17 cellular contexts compared by ENCODE assay signal in the genomic region with DNA sequence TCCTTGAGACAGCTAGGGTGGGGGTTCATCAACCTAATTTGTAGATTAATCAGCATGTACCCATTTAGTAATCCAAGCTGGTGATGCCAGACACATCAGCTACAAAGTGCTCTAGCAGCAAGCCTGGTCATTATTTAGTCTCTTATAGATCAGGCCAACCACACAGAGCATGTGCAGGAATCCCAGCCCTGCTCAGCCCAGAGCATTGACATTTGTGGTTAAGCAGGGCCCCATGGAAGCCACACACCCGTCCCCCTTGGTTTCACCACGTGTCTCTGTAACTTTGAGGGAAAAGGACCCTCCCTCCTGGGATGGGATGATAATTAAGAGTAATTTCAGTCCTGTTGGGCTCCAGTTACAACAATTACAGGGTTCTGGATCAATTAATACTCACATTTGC.
A peak's percentile ranks its signal among the peaks of the same experiment; 100 is the strongest.
DNase-seq lines count a peak whose midpoint lies in the region; ATAC-seq, FAIRE-seq and TF ChIP-seq lines count a peak whose summit lies in the region.
"Had no signal": no experiment of that assay in that cellular context is flagged by ENCODE, and none has a peak within 500 bp of the region (broad histone marks: within the 10 kb centered on the region; RNA-seq: fewer than 3 reads in every experiment).

No MANE protein-coding gene starts in this region.

- intact Hi-C loops in stomach (cut with DNase I; ENCODE audit: low total_unique reads), result no loop called here

- no peak overlapping the region for H3K27ac Mint-ChIP-seq in activated CD8-positive, alpha-beta memory T cell treated with anti-CD3 and anti-CD28 coated beads, Interleukin-2, amount 10 ng/mL, durations not matched to agents 7 days and 5 days
- peak overlapping the region; percentile 26 for H3K27ac Mint-ChIP-seq in astrocyte (ENCODE audit: unreplicated experiment)
- no peak overlapping the region for H3K27ac Mint-ChIP-seq in progenitor cell of endocrine pancreas
- H3K27ac Mint-ChIP-seq: CD14-positive monocyte; CD4-positive, alpha-beta memory T cell had no signal

- no peak overlapping the region for H3K9ac ChIP-seq in astrocyte (ENCODE audit: low read length)
- H3K9ac ChIP-seq: BLaER1, GM23248 had no signal

- no peak for TF ChIP-seq POLR2A in stomach (IDR thresholded peaks at IDR 0.05)

- peak; percentile 19 for DNase-seq in activated CD8-positive, alpha-beta memory T cell treated with anti-CD3 and anti-CD28 coated beads, Interleukin-2, amount 10 ng/mL, durations not matched to agents 7 days and 5 days
- no peak for DNase-seq in activated CD8-positive, alpha-beta memory T cell treated with anti-CD3 and anti-CD28 coated beads, Interleukin-2, amount 50 U/mL, for 4 hours
- DNase-seq in astrocyte (ENCODE audit: low read depth) (no peak), progenitor cell of endocrine pancreas (ENCODE audit: low spot score, unreplicated experiment) (peak; percentile 0), stomach (no peak), hepatocyte (ENCODE audit: low spot score) (no peak), frontal cortex (ENCODE audit: low spot score in 2 of 2) (no peak)
- DNase-seq: 8988T; CD4-positive, alpha-beta memory T cell; DMS79 treated with DMSO at 0.1 percent for 48 hours; EL; GM23248 had no signal

- H3K9me3 ChIP-seq in astrocyte (ENCODE audit: insufficient read depth, low read depth, low read length) (no peaks in the 10 kb centered on the region), stomach (no peaks in the 10 kb centered on the region), hepatocyte (ENCODE audit: low read depth) (no peaks in the 10 kb centered on the region)
- H3K9me3 ChIP-seq: BLaER1, HAP-1 had no signal

- H3K4me3 Mint-ChIP-seq in activated CD8-positive, alpha-beta memory T cell treated with anti-CD3 and anti-CD28 coated beads, Interleukin-2, amount 10 ng/mL, durations not matched to agents 7 days and 5 days, result no peak overlapping the region
- H3K4me3 Mint-ChIP-seq in astrocyte (ENCODE audit: unreplicated experiment) (no peak overlapping the region), progenitor cell of endocrine pancreas (ENCODE audit: low read depth) (no peak overlapping the region)
- H3K4me3 Mint-ChIP-seq: CD14-positive monocyte; CD4-positive, alpha-beta memory T cell had no signal

- H3K9me3 Mint-ChIP-seq in activated CD8-positive, alpha-beta memory T cell treated with anti-CD3 and anti-CD28 coated beads, Interleukin-2, amount 10 ng/mL, durations not matched to agents 7 days and 5 days (ENCODE audit: low read depth), result no peaks in the 10 kb centered on the region
- H3K9me3 Mint-ChIP-seq in astrocyte (ENCODE audit: unreplicated experiment) (peaks cover 4% of the 10 kb centered on the region), progenitor cell of endocrine pancreas (ENCODE audit: low read depth) (no peaks in the 10 kb centered on the region)
- H3K9me3 Mint-ChIP-seq: CD4-positive, alpha-beta memory T cell had no signal

- no peaks in the 10 kb centered on the region for H3K36me3 Mint-ChIP-seq in activated CD8-positive, alpha-beta memory T cell treated with anti-CD3 and anti-CD28 coated beads, Interleukin-2, amount 10 ng/mL, durations not matched to agents 7 days and 5 days
- no peaks in the 10 kb centered on the region for H3K36me3 Mint-ChIP-seq in astrocyte (ENCODE audit: low read depth, unreplicated experiment)
- H3K36me3 Mint-ChIP-seq in progenitor cell of endocrine pancreas (ENCODE audit: insufficient read depth), result no peaks in the 10 kb centered on the region
- H3K36me3 Mint-ChIP-seq: CD14-positive monocyte; CD4-positive, alpha-beta memory T cell had no signal

- WGBS in stomach, 5 donors, result 4 to 29% (median 27%) methylated on average over 2 of the region's 2 CpGs
- WGBS in hepatocyte (ENCODE audit: low lambda C conversion rate, missing lambda C conversion rate), result 40% methylated on average over 2 of the region's 2 CpGs

- peaks cover 11% of the 10 kb centered on the region for H3K27me3 Mint-ChIP-seq in activated CD8-positive, alpha-beta memory T cell treated with anti-CD3 and anti-CD28 coated beads, Interleukin-2, amount 10 ng/mL, durations not matched to agents 7 days and 5 days
- H3K27me3 Mint-ChIP-seq in astrocyte (ENCODE audit: low read depth, unreplicated experiment) (peaks cover 51% of the 10 kb centered on the region), progenitor cell of endocrine pancreas (peaks cover 38% of the 10 kb centered on the region)

- H4K20me1 ChIP-seq in astrocyte (ENCODE audit: insufficient read depth, low read length), result no peaks in the 10 kb centered on the region
- H4K20me1 ChIP-seq in hepatocyte (ENCODE audit: insufficient read depth, poor library complexity, severe bottlenecking), result no peaks in the 10 kb centered on the region
- H4K20me1 ChIP-seq: BLaER1 had no signal

- no peak for ATAC-seq in activated CD8-positive, alpha-beta memory T cell treated with anti-CD3 and anti-CD28 coated beads, Interleukin-2, amount 10 ng/mL, durations not matched to agents 7 days and 5 days
- ATAC-seq: GM12878 had no signal

- no peak for TF ChIP-seq EP300 in stomach (IDR thresholded peaks at IDR 0.05)

- no peaks in the 10 kb centered on the region for H3K27me3 ChIP-seq in astrocyte (ENCODE audit: insufficient read depth, low read length)
- H3K27me3 ChIP-seq in stomach, result peaks cover 0 to 44% (median 4%) of the 10 kb centered on the region in 3 donors
- no peaks in the 10 kb centered on the region for H3K27me3 ChIP-seq in hepatocyte
- H3K27me3 ChIP-seq: BLaER1 had no signal

- H2AFZ ChIP-seq in astrocyte (ENCODE audit: low read depth, low read length), result no peak overlapping the region
- H2AFZ ChIP-seq in hepatocyte, result no peak overlapping the region
- H2AFZ ChIP-seq: GM23248 had no signal

- no peaks in the 10 kb centered on the region for H3K4me1 Mint-ChIP-seq in activated CD8-positive, alpha-beta memory T cell treated with anti-CD3 and anti-CD28 coated beads, Interleukin-2, amount 10 ng/mL, durations not matched to agents 7 days and 5 days
- H3K4me1 Mint-ChIP-seq in astrocyte (ENCODE audit: low read depth, unreplicated experiment) (peaks cover 25% of the 10 kb centered on the region), progenitor cell of endocrine pancreas (ENCODE audit: low read depth) (peaks cover 18% of the 10 kb centered on the region)
- H3K4me1 Mint-ChIP-seq: CD4-positive, alpha-beta memory T cell had no signal

- H3K4me1 ChIP-seq in astrocyte (ENCODE audit: insufficient read depth, low read length) (no peaks in the 10 kb centered on the region), stomach (no peaks in the 10 kb centered on the region), hepatocyte (ENCODE audit: insufficient read depth) (no peaks in the 10 kb centered on the region)
- H3K4me1 ChIP-seq: HAP-1 had no signal

- no peak overlapping the region for H3K4me3 ChIP-seq in astrocyte (ENCODE audit: insufficient read depth, low read depth, low read length)
- H3K4me3 ChIP-seq in stomach, result no peak overlapping the region
- H3K4me3 ChIP-seq in hepatocyte, result no peak overlapping the region
- H3K4me3 ChIP-seq: BLaER1, GM12878, GM23248, HAP-1 had no signal

- no peaks in the 10 kb centered on the region for H3K9me2 ChIP-seq in hepatocyte (replicated peaks; ENCODE audit: insufficient read depth)

- H3K79me2 ChIP-seq in astrocyte (ENCODE audit: insufficient read depth, low read length), result no peaks in the 10 kb centered on the region
- H3K79me2 ChIP-seq in hepatocyte, result no peaks in the 10 kb centered on the region

- H3K36me3 ChIP-seq in astrocyte (ENCODE audit: insufficient read depth, low read length) (no peaks in the 10 kb centered on the region), stomach (no peaks in the 10 kb centered on the region), hepatocyte (replicated peaks; ENCODE audit: insufficient read depth, low read depth) (no peaks in the 10 kb centered on the region)
- H3K36me3 ChIP-seq: BLaER1, HAP-1 had no signal

- no peak for TF ChIP-seq CTCF in astrocyte (IDR thresholded peaks at IDR 0.05; ENCODE audit: insufficient read depth, low read depth, low read length)
- no peak for TF ChIP-seq CTCF in progenitor cell of endocrine pancreas (IDR thresholded peaks at IDR 0.05; ENCODE audit: unreplicated experiment)
- TF ChIP-seq CTCF in stomach (IDR thresholded peaks at IDR 0.05), result no peak
- TF ChIP-seq CTCF in hepatocyte (IDR thresholded peaks at IDR 0.05; ENCODE audit: poor library complexity), result no peak

- H3K4me2 ChIP-seq in astrocyte (ENCODE audit: low read length), result no peak overlapping the region
- no peak overlapping the region for H3K4me2 ChIP-seq in hepatocyte
- H3K4me2 ChIP-seq: BLaER1 had no signal

- no peak overlapping the region for H3K27ac ChIP-seq in astrocyte (ENCODE audit: low read depth, low read length)
- no peak overlapping the region for H3K27ac ChIP-seq in stomach
- H3K27ac ChIP-seq in hepatocyte, result no peak overlapping the region
- H3K27ac ChIP-seq: BLaER1, GM23248 had no signal

- FAIRE-seq in astrocyte (lab: Jason Lieb, UNC) (no peak), frontal cortex (lab: Jason Lieb, UNC) (no peak)
- FAIRE-seq: GM12878, GM18507 had no signal

- CTCF ChIA-PET in activated CD8-positive, alpha-beta memory T cell treated with anti-CD3 and anti-CD28 coated beads, Interleukin-2, amount 10 ng/mL, durations not matched to agents 7 days and 5 days (lab: Charles Lee), result no interaction called here

Comparison
In these comparisons a context has a peak if more than half of its experiments do, and no peak if none do; other contexts are left out.
1. DNase-seq: peak in activated CD8-positive, alpha-beta memory T cell treated with anti-CD3 and anti-CD28 coated beads, Interleukin-2, amount 10 ng/mL, durations not matched to agents 7 days and 5 days (single experiment) and progenitor cell of endocrine pancreas (single experiment); none in activated CD8-positive, alpha-beta memory T cell treated with anti-CD3 and anti-CD28 coated beads, Interleukin-2, amount 50 U/mL, for 4 hours (single experiment), astrocyte (single experiment), stomach (single experiment), hepatocyte (single experiment) and frontal cortex (0 of 2).